ENCODE assay signal across 12 cellular contexts in the genomic region with DNA sequence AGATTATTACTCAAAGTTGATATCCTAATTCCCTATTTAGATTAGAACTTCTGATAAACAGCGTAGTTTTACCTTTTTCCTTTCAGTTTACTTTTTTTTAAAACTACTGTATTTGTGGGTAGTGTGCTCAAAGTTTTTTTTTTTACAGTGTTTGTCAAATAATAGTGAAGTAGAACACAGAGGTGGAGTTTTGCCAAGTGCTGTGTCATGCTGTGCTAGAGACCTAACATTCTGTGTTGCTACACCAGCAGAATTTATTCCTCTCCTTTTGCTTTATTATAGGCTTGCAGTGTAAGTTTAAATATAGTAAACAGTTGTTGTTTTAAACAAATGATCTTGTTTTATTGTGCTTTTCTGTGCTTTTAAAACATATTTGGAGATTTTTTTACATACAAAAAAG.
DNase-seq lines count a peak whose midpoint lies in the region; ATAC-seq and FAIRE-seq lines count a peak whose summit lies in the region.
"Had no signal": no experiment of that assay in that cellular context is flagged by ENCODE, and none has a peak within 500 bp of the region (broad histone marks: within the 10 kb centered on the region; RNA-seq: fewer than 3 reads in every experiment).

No MANE protein-coding gene starts in this region.

- peaks cover 17 to 27% of the 10 kb centered on the region in 2 donors for H3K9me3 Mint-ChIP-seq in activated naive CD4-positive, alpha-beta T cell treated with anti-CD3 and anti-CD28 coated beads, Interleukin-2, amount 50 U/mL, for 72 hours

- H3K36me3 Mint-ChIP-seq in activated naive CD4-positive, alpha-beta T cell treated with anti-CD3 and anti-CD28 coated beads, Interleukin-2, amount 50 U/mL, for 72 hours, result peaks cover 45 to 57% of the 10 kb centered on the region in 2 donors

- peak; percentile 37 for FAIRE-seq in endometrium (lab: Jason Lieb, UNC)

- DNase-seq in AG20443 (ENCODE audit: low spot score) (peak; percentile 71), M059J (ENCODE audit: low read depth) (peak; percentile 87), mucosa of gallbladder (ENCODE audit: low spot score) (peak; percentile 58), left colon (no peak), NCI-H1092 treated with DMSO at 0.1 percent for 48 hours (lab: John Stamatoyannopoulos, UW) (no peak)
- DNase-seq in activated naive CD4-positive, alpha-beta T cell treated with anti-CD3 and anti-CD28 coated beads, Interleukin-2, amount 50 U/mL, for 72 hours (ENCODE audit: low spot score in 2 of 2), result no peak
- DNase-seq: activated naive CD8-positive, alpha-beta T cell treated with anti-CD3 and anti-CD28 coated beads, Interleukin-2, amount 10 ng/mL, durations not matched to agents 7 days and 5 days; stimulated activated naive CD8-positive, alpha-beta T cell treated with anti-CD3 and anti-CD28 coated beads, Interleukin-15, Interleukin-2, amounts not matched to agents 100 U/mL and 50 U/mL, for 24 hours had no signal

- ATAC-seq in HG02870 (IDR thresholded peaks at IDR 0.05; ENCODE audit: unreplicated experiment) (no peak), left colon (no peak)
- no peak for ATAC-seq in activated naive CD4-positive, alpha-beta T cell treated with anti-CD3 and anti-CD28 coated beads, Interleukin-2, amount 50 U/mL, for 72 hours
- ATAC-seq: stimulated activated naive CD8-positive, alpha-beta T cell treated with anti-CD3 and anti-CD28 coated beads, Interleukin-15, Interleukin-2, amounts not matched to agents 100 U/mL and 50 U/mL, for 24 hours; WTC11 had no signal

- H3K27ac Mint-ChIP-seq in activated naive CD4-positive, alpha-beta T cell treated with anti-CD3 and anti-CD28 coated beads, Interleukin-2, amount 50 U/mL, for 72 hours, result no peak overlapping the region
- H3K27ac Mint-ChIP-seq: progenitor cell of endocrine pancreas, WTC11 had no signal

- intact Hi-C loops in left colon (cut with DNase I, micrococcal nuclease), result no loop called here

Comparison
In these comparisons a context has a peak if more than half of its experiments do, and no peak if none do; other contexts are left out.
1. DNase-seq: peak in AG20443 (single experiment), M059J (single experiment) and mucosa of gallbladder (single experiment); none in left colon (0 of 2), activated naive CD4-positive, alpha-beta T cell treated with anti-CD3 and anti-CD28 coated beads, Interleukin-2, amount 50 U/mL, for 72 hours (0 of 2) and NCI-H1092 treated with DMSO at 0.1 percent for 48 hours (single experiment).